ENCODE assay signal across 22 cellular contexts in genomic region chr16:46775214-46775613, GRCh38. TPM values are rescaled to one million over a fixed set of nuclear protein-coding genes. Genes with fewer than 3 reads are reported as not detected.
DNase-seq lines count a peak whose midpoint lies in the region; ATAC-seq and TF ChIP-seq lines count a peak whose summit lies in the region.
"Had no signal": no experiment of that assay in that cellular context is flagged by ENCODE, and none has a peak within 500 bp of the region (broad histone marks: within the 10 kb centered on the region; RNA-seq: fewer than 3 reads in every experiment).

No MANE protein-coding gene starts in this region.

- TF ChIP-seq POLR2A in upper lobe of left lung (IDR thresholded peaks at IDR 0.05): no peak

- peak; percentile 26 for ATAC-seq in GM21529 (IDR thresholded peaks at IDR 0.05; ENCODE audit: unreplicated experiment)
- peak; percentile 16 for ATAC-seq in HG03439 (IDR thresholded peaks at IDR 0.05; ENCODE audit: unreplicated experiment)
- ATAC-seq in foreskin keratinocyte: no peak
- no peak for ATAC-seq in upper lobe of left lung (ENCODE audit: low FRiP score in 2 of 2)
- ATAC-seq: activated CD8-positive, alpha-beta T cell treated with anti-CD3 and anti-CD28 coated beads for 36 hours; left colon had no signal

- WGBS in upper lobe of left lung, 2 donors: 88 to 94% methylated on average over 4 of the region's 4 CpGs

- TF ChIP-seq CTCF in astrocyte of the cerebellum (IDR thresholded peaks at IDR 0.05; ENCODE audit: low read depth, low read length, missing control alignments) (no peak), foreskin keratinocyte (conservative IDR thresholded peaks at IDR 0.05) (no peak), upper lobe of left lung (IDR thresholded peaks at IDR 0.05) (no peak)

- in situ Hi-C loops in astrocyte of the cerebellum (cut with HindIII; ENCODE audit: low sequenced_read_pairs): no loop called here

- H3K4me2 ChIP-seq in BLaER1: peak overlapping the region; percentile 55

- H3K4me3 ChIP-seq in BLaER1: no peak overlapping the region
- no peak overlapping the region for H3K4me3 ChIP-seq in astrocyte of the cerebellum (ENCODE audit: low read depth, low read length)
- H3K4me3 ChIP-seq in upper lobe of left lung: no peak overlapping the region
- H3K4me3 ChIP-seq: prostate gland, testis had no signal

- no peaks in the 10 kb centered on the region for H4K20me1 ChIP-seq in BLaER1

- H3K27me3 ChIP-seq in BLaER1 (no peaks in the 10 kb centered on the region), foreskin keratinocyte (no peaks in the 10 kb centered on the region), upper lobe of left lung (no peaks in the 10 kb centered on the region)
- H3K27me3 ChIP-seq: testis had no signal

- DNase-seq in astrocyte of the cerebellum (ENCODE audit: low read depth): peak; percentile 2
- no peak for DNase-seq in RPMI8226
- DNase-seq in foreskin keratinocyte: no peak
- DNase-seq in upper lobe of left lung: no peak
- DNase-seq in NCI-H1930 (lab: John Stamatoyannopoulos, UW): no peak
- DNase-seq: activated CD8-positive, alpha-beta T cell treated with anti-CD3 and anti-CD28 coated beads for 36 hours; activated T-cell treated with anti-CD3 and anti-CD28 coated beads, Interleukin-2, amount 50 U/mL, for 48 hours; cortex of kidney; GDM1; left colon; NCI-H1092; NCI-H510A; SIG-M5; stimulated activated CD4-positive, alpha-beta T cell treated with anti-CD3 and anti-CD28 coated beads, Interleukin-12 subunit alpha, Interleukin-12 subunit beta, amount 100 ng/mL, for 4 hours; T-helper 2 cell; testis; WERI-Rb-1 had no signal

- no peak for TF ChIP-seq EP300 in upper lobe of left lung (IDR thresholded peaks at IDR 0.05)

- H3K9me3 ChIP-seq in BLaER1 (peaks cover 71% of the 10 kb centered on the region), upper lobe of left lung (no peaks in the 10 kb centered on the region)
- H3K9me3 ChIP-seq: prostate gland, testis had no signal

- H3K9ac ChIP-seq in BLaER1: no peak overlapping the region

- H3K4me1 ChIP-seq in BLaER1 (peaks cover 61% of the 10 kb centered on the region), foreskin keratinocyte (no peaks in the 10 kb centered on the region), upper lobe of left lung (no peaks in the 10 kb centered on the region)
- H3K4me1 ChIP-seq: prostate gland, testis had no signal

- H3K36me3 ChIP-seq in BLaER1: peaks cover 16% of the 10 kb centered on the region
- no peaks in the 10 kb centered on the region for H3K36me3 ChIP-seq in upper lobe of left lung
- H3K36me3 ChIP-seq: prostate gland, WERI-Rb-1 had no signal

- H3K27ac ChIP-seq in BLaER1 (peak overlapping the region; percentile 43; the same call in 1 of the 2 replicates), foreskin keratinocyte (no peak overlapping the region), upper lobe of left lung (no peak overlapping the region)
- H3K27ac ChIP-seq: 22Rv1, prostate gland, testis, WERI-Rb-1 had no signal

RNA-seq across cellular contexts. Expression of gene MYLK3, which starts 27.1 kb away (rescaled TPM):
- total RNA-seq in foreskin keratinocyte: 0.04 TPM in 1 of 2 replicates, not detected in the other
- not detected in 2 replicates for polyA plus RNA-seq in foreskin keratinocyte
- 1 to 10 TPM in 3 of 6 donors, under 1 TPM in 3; 0.11 to 4.2 (median 1.1) TPM for total RNA-seq in upper lobe of left lung

RNA-seq across cellular contexts. Expression of gene C16orf87, which starts 55.8 kb away (rescaled TPM):
- total RNA-seq in foreskin keratinocyte: 11.1 and 11.6 TPM in 2 replicates
- polyA plus RNA-seq in foreskin keratinocyte: 6.3 and 6.8 TPM in 2 replicates
- 1 to 10 TPM; 4.2 to 9.5 (median 6.2) TPM for total RNA-seq in upper lobe of left lung

Comparison
In these comparisons a context has a peak if more than half of its experiments do, and no peak if none do; other contexts are left out.
1. ATAC-seq: peak in GM21529 (single experiment) and HG03439 (single experiment); none in foreskin keratinocyte (single experiment) and upper lobe of left lung (0 of 2).